ENCODE assay signal across 18 cellular contexts in the genomic region with DNA sequence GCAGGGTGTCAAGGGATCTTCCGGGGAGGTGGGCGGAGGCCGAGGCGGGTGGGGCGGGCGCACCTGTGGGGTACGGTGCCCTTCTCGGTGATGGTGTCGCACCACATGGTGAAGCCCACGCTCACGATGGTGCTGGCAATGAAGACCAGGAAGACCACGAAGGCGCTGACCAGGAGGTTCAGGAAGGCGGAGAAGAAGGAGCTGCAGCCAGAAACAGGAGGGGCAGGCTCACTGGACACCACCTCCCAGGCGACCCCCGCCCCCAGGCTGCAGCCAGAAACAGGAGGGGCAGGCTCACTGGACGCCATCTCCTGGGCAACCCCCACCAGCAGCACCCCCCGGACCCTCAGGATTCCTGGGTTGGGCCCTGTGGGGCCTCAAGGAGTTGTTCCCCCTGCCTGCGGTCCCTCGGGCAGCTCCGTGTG. TPM values are rescaled to one million over a fixed set of nuclear protein-coding genes. Genes with fewer than 3 reads are reported as not detected.
"Had no signal": no experiment of that assay in that cellular context is flagged by ENCODE, and none has a peak within 500 bp of the region (broad histone marks: within the 10 kb centered on the region; RNA-seq: fewer than 3 reads in every experiment).

No MANE protein-coding gene starts in this region.

- H3K36me3 ChIP-seq: heart left ventricle had no signal

- H3K4me3 ChIP-seq: dorsolateral prefrontal cortex, heart left ventricle had no signal

- DNase-seq: cortex of kidney; effector CD8-positive, alpha-beta T cell; foreskin melanocyte; hippocampal formation; kidney glomerular epithelial cell; mesendoderm; naive thymus-derived CD4-positive, alpha-beta T cell; nephron progenitor cell; small intestine; stimulated activated CD4-positive, alpha-beta T cell treated with anti-CD3 and anti-CD28 coated beads, Interleukin-2, amount 100 ng/mL, for 48 hours; stimulated activated naive CD4-positive, alpha-beta T cell treated with Interleukin-2 at 50 U/mL for 16 hours; trophoblast cell had no signal

- H3K27ac ChIP-seq: heart left ventricle had no signal

- H3K9me3 ChIP-seq: heart left ventricle had no signal

- FAIRE-seq: small intestine, urothelium cell line had no signal

RNA-seq across cellular contexts. Expression of gene TMEM179, which starts 7.6 kb away (rescaled TPM):
- total RNA-seq: lung microvascular endothelial cell, mononuclear cell, osteocyte had no signal
- polyA plus RNA-seq: naive thymus-derived CD4-positive, alpha-beta T cell had no signal

RNA-seq across cellular contexts. Expression of gene C14orf180, which starts 17.4 kb away (rescaled TPM):
- total RNA-seq: lung microvascular endothelial cell; mononuclear cell; naive thymus-derived CD4-positive, alpha-beta T cell; osteocyte had no signal
- polyA plus RNA-seq: naive thymus-derived CD4-positive, alpha-beta T cell had no signal
